Comparison of ENCODE assay signal across 21 cellular contexts in genomic region chr20:25301357-25301920, GRCh38. TPM values are rescaled to one million over a fixed set of nuclear protein-coding genes. Genes with fewer than 3 reads are reported as not detected.
DNase-seq lines count a peak whose midpoint lies in the region; ATAC-seq, FAIRE-seq and TF ChIP-seq lines count a peak whose summit lies in the region.
"Had no signal": no experiment of that assay in that cellular context is flagged by ENCODE, and none has a peak within 500 bp of the region (broad histone marks: within the 10 kb centered on the region; RNA-seq: fewer than 3 reads in every experiment).

No MANE protein-coding gene starts in this region.

- no peak for DNase-seq in activated naive CD4-positive, alpha-beta T cell treated with anti-CD3 and anti-CD28 coated beads, Interleukin-2, amount 50 U/mL, for 72 hours (ENCODE audit: low spot score in 2 of 2)
- no peak for DNase-seq in activated naive CD4-positive, alpha-beta T cell treated with anti-CD3 and anti-CD28 coated beads for 36 hours
- no peak for DNase-seq in breast epithelium (ENCODE audit: low spot score in 2 of 2)
- DNase-seq in left ventricle myocardium inferior = no peak
- no peak for DNase-seq in stimulated activated naive B cell treated with anti-CD40 and anti-IgM and Interleukin-4, amounts not matched to agents 10 μg/mL and 1 μg/mL and 100 μg/mL, for 72 hours
- no peak for DNase-seq in stimulated activated CD4-positive, alpha-beta T cell treated with anti-CD3 and anti-CD28 coated beads, Interleukin-1b, Interleukin-23, amount 100 ng/mL, for 48 hours
- DNase-seq in cerebellum (ENCODE audit: low spot score) = no peak
- DNase-seq in GM19239 (ENCODE audit: insufficient read length, low spot score) = no peak
- DNase-seq: activated naive CD4-positive, alpha-beta T cell treated with anti-CD3 and anti-CD28 coated beads, Interleukin-2, amount 50 U/mL, for 16 hours; body of pancreas; Caco-2; H7; hypothalamus; NCI-H226; NK-92 treated with Interleukin-12 subunit alpha and Interleukin-12 subunit beta, amount 100 ng/mL, for 24 hours; SHP77 treated with DMSO at 0.1 percent for 48 hours; T-helper 2 cell had no signal

- no peaks in the 10 kb centered on the region for H3K36me3 Mint-ChIP-seq in activated naive CD4-positive, alpha-beta T cell treated with anti-CD3 and anti-CD28 coated beads, Interleukin-2, amount 50 U/mL, for 72 hours
- no peaks in the 10 kb centered on the region for H3K36me3 Mint-ChIP-seq in activated naive CD4-positive, alpha-beta T cell treated with anti-CD3 and anti-CD28 coated beads for 36 hours (ENCODE audit: low read depth)
- H3K36me3 Mint-ChIP-seq in stimulated activated naive B cell treated with anti-CD40 and anti-IgM and Interleukin-4, amounts not matched to agents 10 μg/mL and 1 μg/mL and 100 μg/mL, for 72 hours = peaks cover 19 to 57% of the 10 kb centered on the region in 2 donors

- H3K4me3 ChIP-seq in breast epithelium (no peak overlapping the region), left ventricle myocardium inferior (no peak overlapping the region)
- H3K4me3 ChIP-seq: body of pancreas, vagina had no signal

- no peaks in the 10 kb centered on the region for H3K4me1 Mint-ChIP-seq in activated naive CD4-positive, alpha-beta T cell treated with anti-CD3 and anti-CD28 coated beads for 36 hours (ENCODE audit: low read depth)
- H3K4me1 Mint-ChIP-seq in stimulated activated naive B cell treated with anti-CD40 and anti-IgM and Interleukin-4, amounts not matched to agents 10 μg/mL and 1 μg/mL and 100 μg/mL, for 72 hours = peaks cover 12 to 27% of the 10 kb centered on the region in 2 donors

- H3K9me3 Mint-ChIP-seq in activated naive CD4-positive, alpha-beta T cell treated with anti-CD3 and anti-CD28 coated beads, Interleukin-2, amount 50 U/mL, for 72 hours = no peaks in the 10 kb centered on the region
- no peaks in the 10 kb centered on the region for H3K9me3 Mint-ChIP-seq in activated naive CD4-positive, alpha-beta T cell treated with anti-CD3 and anti-CD28 coated beads for 36 hours
- H3K9me3 Mint-ChIP-seq in stimulated activated naive B cell treated with anti-CD40 and anti-IgM and Interleukin-4, amounts not matched to agents 10 μg/mL and 1 μg/mL and 100 μg/mL, for 72 hours = no peaks in the 10 kb centered on the region
- H3K9me3 Mint-ChIP-seq: stimulated activated naive CD8-positive, alpha-beta T cell treated with anti-CD3 and anti-CD28 coated beads, Interleukin-15, Interleukin-2, amounts not matched to agents 100 ng/mL and 50 ng/mL, for 24 hours had no signal

- no peak for ATAC-seq in activated naive CD4-positive, alpha-beta T cell treated with anti-CD3 and anti-CD28 coated beads, Interleukin-2, amount 50 U/mL, for 72 hours
- no peak for ATAC-seq in stimulated activated naive B cell treated with anti-CD40 and anti-IgM and Interleukin-4, amounts not matched to agents 10 μg/mL and 1 μg/mL and 100 μg/mL, for 72 hours (replicated peaks)
- ATAC-seq: activated CD4-positive, CD25-positive, alpha-beta regulatory T cell treated with anti-CD3 and anti-CD28 coated beads, Interleukin-2, amount 50 U/mL, for 24 hours; body of pancreas had no signal

- H3K4me1 ChIP-seq in breast epithelium (no peaks in the 10 kb centered on the region), left ventricle myocardium inferior (peaks cover 31% of the 10 kb centered on the region)
- H3K4me1 ChIP-seq: Caco-2, parathyroid adenoma had no signal

- no peak overlapping the region for H3K4me3 Mint-ChIP-seq in activated naive CD4-positive, alpha-beta T cell treated with anti-CD3 and anti-CD28 coated beads for 36 hours
- no peak overlapping the region for H3K4me3 Mint-ChIP-seq in stimulated activated naive B cell treated with anti-CD40 and anti-IgM and Interleukin-4, amounts not matched to agents 10 μg/mL and 1 μg/mL and 100 μg/mL, for 72 hours
- H3K4me3 Mint-ChIP-seq: stimulated activated naive CD8-positive, alpha-beta T cell treated with anti-CD3 and anti-CD28 coated beads, Interleukin-15, Interleukin-2, amounts not matched to agents 100 ng/mL and 50 ng/mL, for 24 hours had no signal

- no peak for TF ChIP-seq POLR2A in breast epithelium (IDR thresholded peaks at IDR 0.05)

- H3K27me3 ChIP-seq in breast epithelium (no peaks in the 10 kb centered on the region), left ventricle myocardium inferior (ENCODE audit: low read depth) (no peaks in the 10 kb centered on the region)
- H3K27me3 ChIP-seq: body of pancreas, vagina had no signal

- no peak for FAIRE-seq in GM19239 (lab: Jason Lieb, UNC)

- H3K27ac Mint-ChIP-seq in activated naive CD4-positive, alpha-beta T cell treated with anti-CD3 and anti-CD28 coated beads, Interleukin-2, amount 50 U/mL, for 72 hours = peak overlapping the region; percentile 29 to 66
- no peak overlapping the region for H3K27ac Mint-ChIP-seq in activated naive CD4-positive, alpha-beta T cell treated with anti-CD3 and anti-CD28 coated beads for 36 hours
- H3K27ac Mint-ChIP-seq in stimulated activated naive B cell treated with anti-CD40 and anti-IgM and Interleukin-4, amounts not matched to agents 10 μg/mL and 1 μg/mL and 100 μg/mL, for 72 hours = peak overlapping the region; percentile 14
- H3K27ac Mint-ChIP-seq: stimulated activated naive CD8-positive, alpha-beta T cell treated with anti-CD3 and anti-CD28 coated beads, Interleukin-15, Interleukin-2, amounts not matched to agents 100 ng/mL and 50 ng/mL, for 24 hours had no signal

- CTCF ChIA-PET in activated naive CD4-positive, alpha-beta T cell treated with anti-CD3 and anti-CD28 coated beads for 36 hours (lab: Charles Lee) = interaction anchor here (1.0 to 2.8 kb wide), 2 partner anchors 98 kb away, joined by 4 to 11 read pairs; no protein-coding TSS in a partner anchor

- TF ChIP-seq CTCF in breast epithelium (IDR thresholded peaks at IDR 0.05) = no peak
- TF ChIP-seq CTCF in left ventricle myocardium inferior (IDR thresholded peaks at IDR 0.05; ENCODE audit: borderline replicate concordance) = no peak

- H3K27me3 Mint-ChIP-seq in activated naive CD4-positive, alpha-beta T cell treated with anti-CD3 and anti-CD28 coated beads for 36 hours (ENCODE audit: low read depth) = no peaks in the 10 kb centered on the region
- H3K27me3 Mint-ChIP-seq in stimulated activated naive B cell treated with anti-CD40 and anti-IgM and Interleukin-4, amounts not matched to agents 10 μg/mL and 1 μg/mL and 100 μg/mL, for 72 hours = no peaks in the 10 kb centered on the region
- H3K27me3 Mint-ChIP-seq: stimulated activated naive CD8-positive, alpha-beta T cell treated with anti-CD3 and anti-CD28 coated beads, Interleukin-15, Interleukin-2, amounts not matched to agents 100 ng/mL and 50 ng/mL, for 24 hours had no signal

- H3K27ac ChIP-seq in breast epithelium = peak overlapping the region; percentile 11 to 23
- peak overlapping the region; percentile 40 for H3K27ac ChIP-seq in left ventricle myocardium inferior (replicated peaks)
- H3K27ac ChIP-seq: body of pancreas, parathyroid adenoma, vagina had no signal

- H3K36me3 ChIP-seq in breast epithelium (no peaks in the 10 kb centered on the region), left ventricle myocardium inferior (peaks cover 41% of the 10 kb centered on the region)

- H3K9me3 ChIP-seq in breast epithelium = no peaks in the 10 kb centered on the region
- no peaks in the 10 kb centered on the region for H3K9me3 ChIP-seq in left ventricle myocardium inferior (replicated peaks)
- H3K9me3 ChIP-seq: body of pancreas, Caco-2, vagina had no signal

- intact Hi-C loops in activated naive CD4-positive, alpha-beta T cell treated with anti-CD3 and anti-CD28 coated beads for 36 hours (cut with micrococcal nuclease) = no loop called here
- intact Hi-C loops in breast epithelium (cut with DNase I; ENCODE audit: low total_unique reads) (no loop called here), left ventricle myocardium inferior (cut with micrococcal nuclease) (loop anchor here (10.0 kb wide), 1 partner anchor 93 kb away; the partner anchor contains the start of gene ABHD12)

RNA-seq across cellular contexts. Expression of gene PYGB, which starts 53.6 kb away (rescaled TPM):
- 10 to 100 TPM; 19.1 to 30.8 TPM for total RNA-seq in activated naive CD4-positive, alpha-beta T cell treated with anti-CD3 and anti-CD28 coated beads, Interleukin-2, amount 50 U/mL, for 72 hours
- total RNA-seq in activated naive CD4-positive, alpha-beta T cell treated with anti-CD3 and anti-CD28 coated beads for 36 hours = 10 to 100 TPM; 19.6 to 20.0 TPM
- total RNA-seq in breast epithelium = 100 to 1,000 TPM in 2 of 3 donors, 10 to 100 TPM in 1; 95.7 to 128 (median 121) TPM
- total RNA-seq in left ventricle myocardium inferior = 218 TPM
- total RNA-seq in cerebellum = 61.5 TPM
